ENCODE assay signal across 27 cellular contexts in the genomic region with DNA sequence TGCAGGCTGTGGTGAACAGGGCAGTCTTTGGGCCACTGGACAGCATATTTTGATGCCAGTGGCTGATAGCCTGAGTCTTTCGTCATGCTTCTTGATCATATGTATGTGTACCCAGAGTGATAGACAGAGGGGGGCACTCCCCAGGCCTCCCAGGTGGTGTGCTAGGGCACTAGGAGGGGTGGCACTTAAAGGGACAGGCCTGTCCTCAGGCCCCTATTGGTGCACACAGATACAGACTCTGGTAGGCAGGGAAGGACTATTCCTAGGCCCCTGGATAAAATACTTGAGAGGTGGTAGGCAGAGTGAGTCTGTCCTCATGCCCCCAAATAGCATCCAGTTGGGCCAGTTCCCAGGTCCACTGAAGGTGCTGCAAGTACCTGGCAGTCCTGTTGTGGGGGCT.
"Had no signal": no experiment of that assay in that cellular context is flagged by ENCODE, and none has a peak within 500 bp of the region (broad histone marks: within the 10 kb centered on the region; RNA-seq: fewer than 3 reads in every experiment).

No MANE protein-coding gene starts in this region.

- H3K36me3 ChIP-seq: adrenal gland, breast epithelium, WERI-Rb-1 had no signal

- H3K4me3 ChIP-seq: adrenal gland, body of pancreas, breast epithelium, SK-N-MC had no signal

- H3K4me1 Mint-ChIP-seq: activated CD4-positive, alpha-beta T cell treated with anti-CD3 and anti-CD28 coated beads, Interleukin-2, amount 10 ng/mL, durations not matched to agents 7 days and 5 days had no signal

- H3K4me2 ChIP-seq: KMS-11 had no signal

- H3K27me3 Mint-ChIP-seq: activated CD4-positive, alpha-beta T cell treated with anti-CD3 and anti-CD28 coated beads, Interleukin-2, amount 10 ng/mL, durations not matched to agents 7 days and 5 days; activated T-cell treated with anti-CD3 and anti-CD28 coated beads, Interleukin-2, amount 50 U/mL, for 24 hours had no signal

- H3K9me3 ChIP-seq: body of pancreas had no signal

- H3K4me3 Mint-ChIP-seq: activated CD4-positive, alpha-beta T cell treated with anti-CD3 and anti-CD28 coated beads, Interleukin-2, amount 10 ng/mL, durations not matched to agents 7 days and 5 days; activated CD8-positive, alpha-beta T cell treated with anti-CD3 and anti-CD28 coated beads, Interleukin-2, amount 10 ng/mL, durations not matched to agents 7 days and 5 days; activated T-cell treated with anti-CD3 and anti-CD28 coated beads, Interleukin-2, amount 50 U/mL, for 24 hours had no signal

- H3K27ac ChIP-seq: adrenal gland, body of pancreas, breast epithelium, KMS-11, RWPE1, SK-N-MC, WERI-Rb-1 had no signal

- H3K9ac ChIP-seq: KMS-11 had no signal

- DNase-seq: activated CD4-positive, alpha-beta T cell treated with anti-CD3 and anti-CD28 coated beads, Interleukin-2, amount 10 ng/mL, durations not matched to agents 7 days and 5 days; activated CD4-positive, alpha-beta T cell treated with anti-CD3 and anti-CD28 coated beads, Interleukin-2, amount 50 U/mL, for 48 hours; activated CD8-positive, alpha-beta T cell treated with anti-CD3 and anti-CD28 coated beads, Interleukin-2, amount 10 ng/mL, durations not matched to agents 7 days and 5 days; activated gamma-delta T cell; activated naive CD4-positive, alpha-beta T cell treated with Interleukin-2 at 50 U/mL for 16 hours; activated T-cell treated with anti-CD3 and anti-CD28 coated beads, Interleukin-2, amount 50 U/mL, for 24 hours; adrenal gland; body of pancreas; MM.1S; NCI-H1092; NCI-H1436 treated with DMSO at 0.1 percent for 48 hours; NCI-H1694 treated with DMSO at 0.1 percent for 48 hours; NCI-H2029; NCI-H510A; NCI-H526; NCI-H748 treated with DMSO at 0.1 percent for 48 hours; NK-92 treated with Interleukin-12 subunit alpha and Interleukin-12 subunit beta, amount 100 ng/mL, for 24 hours; PC-3; Right ventricle myocardium superior; T1000; WERI-Rb-1 had no signal

- H3K4me1 ChIP-seq: adrenal gland, body of pancreas, breast epithelium had no signal

- H3K27me3 ChIP-seq: adrenal gland, body of pancreas, breast epithelium had no signal

- ATAC-seq: activated CD8-positive, alpha-beta T cell treated with anti-CD3 and anti-CD28 coated beads, Interleukin-2, amount 10 ng/mL, durations not matched to agents 7 days and 5 days; activated naive CD4-positive, alpha-beta T cell treated with anti-CD3 and anti-CD28 coated beads, Interleukin-2, amount 50 U/mL, for 72 hours; body of pancreas; PC-3 had no signal

- H3K27ac Mint-ChIP-seq: activated CD4-positive, alpha-beta T cell treated with anti-CD3 and anti-CD28 coated beads, Interleukin-2, amount 10 ng/mL, durations not matched to agents 7 days and 5 days; activated CD8-positive, alpha-beta T cell treated with anti-CD3 and anti-CD28 coated beads, Interleukin-2, amount 10 ng/mL, durations not matched to agents 7 days and 5 days; activated T-cell treated with anti-CD3 and anti-CD28 coated beads, Interleukin-2, amount 50 U/mL, for 24 hours; activated T-helper 2 cell treated with anti-CD3 and anti-CD28 coated beads, Interferon-gamma antibody, Interleukin-2, Interleukin-4, amounts not matched to agents 10 μg/mL and 5 μg/mL and 100 μg/mL, durations not matched to agents 14 hours and 24 hours and 36 hours had no signal
